In genomic region chr1:218823291-218823900, GRCh38 we compare ENCODE assay signal across 1 cellular context.
A peak's percentile ranks its signal among the peaks of the same experiment; 100 is the strongest.
TF ChIP-seq lines count a peak whose summit lies in the region.

No MANE protein-coding gene starts in this region.

TF ChIP-seq in SK-N-SH, 30 proteins besides CTCF, POLR2A, EP300 and RAD21 (continued from another document):
- TF ChIP-seq TCF12 (IDR thresholded peaks at IDR 0.05) (peak; percentile 38; the same call in 1 of the 2 replicates), YY1 (IDR thresholded peaks at IDR 0.05; ENCODE audit: low read depth) (peak; percentile 37; the same call in 1 of the 2 replicates), RFX5 (IDR thresholded peaks at IDR 0.05; ENCODE audit: low read length) (no peak)
